In genomic region chr3:31505353-31506048, GRCh38 we compare ENCODE assay signal across 23 cellular contexts. TPM values are rescaled to one million over a fixed set of nuclear protein-coding genes. Genes with fewer than 3 reads are reported as not detected.
DNase-seq lines count a peak whose midpoint lies in the region; ATAC-seq and TF ChIP-seq lines count a peak whose summit lies in the region.
"Had no signal": no experiment of that assay in that cellular context is flagged by ENCODE, and none has a peak within 500 bp of the region (broad histone marks: within the 10 kb centered on the region; RNA-seq: fewer than 3 reads in every experiment).

No MANE protein-coding gene starts in this region.

- no peak overlapping the region for H3K9ac ChIP-seq in iPS-18a (ENCODE audit: low read length)

- BruUV-seq in OCI-LY7 (replicated peaks; lab: Mats Ljungman, UMichigan), result no TSS peak

- intact Hi-C loops in OCI-LY7 (cut with micrococcal nuclease; ENCODE audit: unreplicated experiment), result no loop called here

- POLR2A ChIA-PET in OCI-LY7 (lab: Charles Lee), result interaction anchor here (0.6 to 0.7 kb wide), 2 partner anchors 340 to 1157 kb away, joined by 3 to 8 read pairs; no protein-coding TSS in a partner anchor

- ATAC-seq in activated naive CD8-positive, alpha-beta T cell treated with anti-CD3 and anti-CD28 coated beads, Interleukin-2, amount 50 U/mL, for 24 hours, result no peak
- ATAC-seq: upper lobe of right lung had no signal

- DNase-seq in activated naive CD8-positive, alpha-beta T cell treated with anti-CD3 and anti-CD28 coated beads, Interleukin-2, amount 50 U/mL, for 24 hours, result no peak
- peak; percentile 13 for DNase-seq in OCI-LY7 (ENCODE audit: low spot score)
- DNase-seq in NCI-H146 (lab: John Stamatoyannopoulos, UW), result no peak
- DNase-seq in occipital lobe (lab: John Stamatoyannopoulos, UW), result no peak
- no peak for DNase-seq in activated CD4-positive, alpha-beta T cell treated with anti-CD3 and anti-CD28 coated beads for 4 hours
- DNase-seq in GDM1 (lab: John Stamatoyannopoulos, UW), result no peak
- DNase-seq: activated CD8-positive, alpha-beta memory T cell treated with anti-CD3 and anti-CD28 coated beads for 24 hours; activated naive CD4-positive, alpha-beta T cell treated with Interleukin-2 at 50 U/mL for 16 hours; activated T-cell treated with anti-CD3 and anti-CD28 coated beads, Interleukin-2, amount 50 U/mL, for 1 hour; BE2C; central memory CD4-positive, alpha-beta T cell; COR-L47; dermis blood vessel endothelial cell; DMS79; HCEC 1CT; NCI-H1417; NCI-H2081 treated with DMSO at 0.1 percent for 48 hours; NCI-H446; SHP77; SW 1271; upper lobe of right lung had no signal

- H3K36me3 ChIP-seq in OCI-LY7 (ENCODE audit: insufficient read depth, low read length), result no peaks in the 10 kb centered on the region
- H3K36me3 ChIP-seq in iPS-18a (ENCODE audit: control insufficient read depth, low read depth, low read length), result no peaks in the 10 kb centered on the region
- H3K36me3 ChIP-seq: BE2C, upper lobe of right lung had no signal

- no peaks in the 10 kb centered on the region for H3K36me3 Mint-ChIP-seq in activated naive CD8-positive, alpha-beta T cell
- no peaks in the 10 kb centered on the region for H3K36me3 Mint-ChIP-seq in activated naive CD8-positive, alpha-beta T cell treated with anti-CD3 and anti-CD28 coated beads, Interleukin-2, amount 50 U/mL, for 24 hours (ENCODE audit: low read depth)

- no peaks in the 10 kb centered on the region for H3K79me2 ChIP-seq in OCI-LY7 (ENCODE audit: insufficient read depth, low read depth, low read length)

- H3K4me2 ChIP-seq in OCI-LY7 (ENCODE audit: low read length), result peak overlapping the region; percentile 31; the same call in 1 of the 2 replicates

- H3K4me1 ChIP-seq in OCI-LY7 (ENCODE audit: insufficient read depth, low read length, poor library complexity, severe bottlenecking), result peaks cover 12% of the 10 kb centered on the region
- H3K4me1 ChIP-seq in iPS-18a (ENCODE audit: control insufficient read depth, low read depth, low read length), result peaks cover 37% of the 10 kb centered on the region
- H3K4me1 ChIP-seq: BE2C, upper lobe of right lung had no signal

- H3K27ac Mint-ChIP-seq in activated naive CD8-positive, alpha-beta T cell, result no peak overlapping the region
- no peak overlapping the region for H3K27ac Mint-ChIP-seq in activated naive CD8-positive, alpha-beta T cell treated with anti-CD3 and anti-CD28 coated beads, Interleukin-2, amount 50 U/mL, for 24 hours

- peak overlapping the region; percentile 19 for H3K4me3 ChIP-seq in OCI-LY7 (ENCODE audit: low read depth, low read length, poor library complexity, severe bottlenecking)
- peak overlapping the region; percentile 36 for H3K4me3 ChIP-seq in iPS-18a (ENCODE audit: low read length)
- H3K4me3 ChIP-seq: upper lobe of right lung had no signal

- H3K27me3 Mint-ChIP-seq in activated naive CD8-positive, alpha-beta T cell, result no peaks in the 10 kb centered on the region
- H3K27me3 Mint-ChIP-seq in activated naive CD8-positive, alpha-beta T cell treated with anti-CD3 and anti-CD28 coated beads, Interleukin-2, amount 50 U/mL, for 24 hours, result no peaks in the 10 kb centered on the region

- TF ChIP-seq CTCF in OCI-LY7 (conservative IDR thresholded peaks at IDR 0.05; ENCODE audit: low read length), result no peak

- H3K27ac ChIP-seq in OCI-LY7 (ENCODE audit: low read depth, low read length, poor library complexity, severe bottlenecking) (no peak overlapping the region), iPS-18a (ENCODE audit: low read length) (peak overlapping the region; percentile 15)
- H3K27ac ChIP-seq: upper lobe of right lung had no signal

- H2AFZ ChIP-seq in OCI-LY7 (ENCODE audit: low read length), result peak overlapping the region; percentile 65

- CTCF ChIA-PET in OCI-LY7 (lab: Charles Lee; ENCODE audit: unreplicated experiment), result no interaction called here

- H3K9me3 ChIP-seq in OCI-LY7 (ENCODE audit: low read length) (no peaks in the 10 kb centered on the region), iPS-18a (ENCODE audit: control insufficient read depth, low read depth, low read length) (no peaks in the 10 kb centered on the region)
- H3K9me3 ChIP-seq: BE2C, upper lobe of right lung had no signal

- no peaks in the 10 kb centered on the region for H4K20me1 ChIP-seq in OCI-LY7 (ENCODE audit: insufficient read depth, low read length)

- no peaks in the 10 kb centered on the region for H3K9me2 ChIP-seq in OCI-LY7 (ENCODE audit: insufficient read depth, low read length)

- H3K27me3 ChIP-seq in iPS-18a (ENCODE audit: control insufficient read depth, insufficient read depth, low read length), result no peaks in the 10 kb centered on the region
- H3K27me3 ChIP-seq: BE2C, upper lobe of right lung had no signal

- H3K9me3 Mint-ChIP-seq in activated naive CD8-positive, alpha-beta T cell (ENCODE audit: low read depth), result no peaks in the 10 kb centered on the region
- H3K9me3 Mint-ChIP-seq in activated naive CD8-positive, alpha-beta T cell treated with anti-CD3 and anti-CD28 coated beads, Interleukin-2, amount 50 U/mL, for 24 hours, result no peaks in the 10 kb centered on the region

- H3K4me1 Mint-ChIP-seq in activated naive CD8-positive, alpha-beta T cell (ENCODE audit: low read depth), result peaks cover 54% of the 10 kb centered on the region
- H3K4me1 Mint-ChIP-seq in activated naive CD8-positive, alpha-beta T cell treated with anti-CD3 and anti-CD28 coated beads, Interleukin-2, amount 50 U/mL, for 24 hours, result peaks cover 57% of the 10 kb centered on the region

- H3K4me3 Mint-ChIP-seq in activated naive CD8-positive, alpha-beta T cell, result peak overlapping the region; percentile 36
- no peak overlapping the region for H3K4me3 Mint-ChIP-seq in activated naive CD8-positive, alpha-beta T cell treated with anti-CD3 and anti-CD28 coated beads, Interleukin-2, amount 50 U/mL, for 24 hours

RNA-seq across cellular contexts. Expression of gene STT3B, which starts 27.2 kb away (rescaled TPM):
- 65.7 and 93.5 TPM in 2 replicates for total RNA-seq in OCI-LY7 (2014; rRNA removed; shearing (Covaris generic))
- 122 and 123 TPM in 2 replicates for total RNA-seq in OCI-LY7 (2022)
- total RNA-seq in occipital lobe, result 191 TPM
